Comparison of ENCODE assay signal across 8 cellular contexts in the genomic region with DNA sequence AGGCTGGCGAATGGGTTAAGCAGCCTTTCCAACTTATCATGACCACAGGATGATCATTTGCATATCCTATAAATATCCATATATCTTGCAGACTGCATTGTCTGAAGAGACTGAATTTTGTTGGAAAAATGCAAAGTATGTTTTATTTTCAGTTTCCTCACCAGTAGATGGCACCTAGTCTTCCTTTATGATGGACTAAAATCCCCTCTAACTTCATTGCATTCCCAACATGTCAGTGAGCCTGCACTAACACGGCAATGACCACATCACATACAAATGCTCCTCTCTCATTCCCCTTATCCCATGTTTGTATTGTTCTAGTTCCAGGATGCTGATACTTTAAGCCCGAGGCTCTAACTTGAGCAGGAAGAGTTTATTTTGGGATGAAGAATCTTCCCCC. TPM values are rescaled to one million over a fixed set of nuclear protein-coding genes. Genes with fewer than 3 reads are reported as not detected.
A peak's percentile ranks its signal among the peaks of the same experiment; 100 is the strongest.
DNase-seq lines count a peak whose midpoint lies in the region; ATAC-seq, FAIRE-seq and TF ChIP-seq lines count a peak whose summit lies in the region.
"Had no signal": no experiment of that assay in that cellular context is flagged by ENCODE, and none has a peak within 500 bp of the region (broad histone marks: within the 10 kb centered on the region; RNA-seq: fewer than 3 reads in every experiment).

No MANE protein-coding gene starts in this region.

- CTCF ChIA-PET in H1 (lab: Charles Lee; ENCODE audit: partially characterized antibody) = interaction anchor here (0.7 to 1.1 kb wide), 2 partner anchors 19 to 45 kb away, joined by 3 read pairs; no protein-coding TSS in a partner anchor

- H2AFZ ChIP-seq in H1 (ENCODE audit: low read length) (0 out of 2 replicates have a peak overlapping the region, but pooled peaks have one; percentile 49), neuronal stem cell (ENCODE audit: low read length) (peak overlapping the region; percentile 66)

- H3K4me3 ChIP-seq in H1 (ENCODE audit: extremely low read depth in 1 of 4, insufficient read depth in 2 of 4, low read depth in 3 of 4, low read length in 4 of 4) (no peak overlapping the region), neuronal stem cell (ENCODE audit: low read length in 2 of 2) (no peak overlapping the region)

- no peak for TF ChIP-seq EP300 in H1 (IDR thresholded peaks at IDR 0.05; ENCODE audit: borderline replicate concordance in 1 of 2, low read depth in 2 of 2, low read length in 2 of 2)

- peaks cover 2 to 12% (median 10%) of the 10 kb centered on the region in 4 experiments; a peak in 4 of 7 replicates for H3K4me1 ChIP-seq in H1 (replicated peaks in 1 of 4; ENCODE audit: control insufficient read depth in 3 of 4, insufficient read depth in 4 of 4, low read length in 3 of 4)
- H3K4me1 ChIP-seq in neuronal stem cell (ENCODE audit: control insufficient read depth in 2 of 2, insufficient read depth in 1 of 2, low read depth in 1 of 2, low read length in 2 of 2) = peaks cover 0 to 2% of the 10 kb centered on the region in 2 donors

- POLR2A ChIA-PET in H1 (lab: Charles Lee; ENCODE audit: partially characterized antibody) = no interaction called here

- no peaks in the 10 kb centered on the region for H3K79me1 ChIP-seq in H1 (ENCODE audit: low read depth, low read length)
- no peaks in the 10 kb centered on the region for H3K79me1 ChIP-seq in neuronal stem cell (ENCODE audit: low read depth, low read length)

- DNase-seq in GM12892 (ENCODE audit: insufficient read length) (no peak), NCI-H460 (ENCODE audit: extremely low read depth, low read depth) (peak; percentile 41), H1 (ENCODE audit: low read depth in 1 of 2, low spot score in 2 of 2) (no peak), neuronal stem cell (ENCODE audit: low spot score) (no peak), activated gamma-delta T cell (lab: John Stamatoyannopoulos, UW) (no peak), HK-2 (ENCODE audit: unreplicated experiment) (no peak)

- H3K4me2 ChIP-seq in H1 (ENCODE audit: insufficient read depth in 1 of 2, low read depth in 2 of 2, low read length in 2 of 2) (no peak overlapping the region), neuronal stem cell (ENCODE audit: insufficient read depth, low read length, poor library complexity, severe bottlenecking) (no peak overlapping the region)

- TF ChIP-seq POLR2A in GM12892 (IDR thresholded peaks at IDR 0.05; ENCODE audit: low read depth, low read length) = no peak
- TF ChIP-seq POLR2A in H1 (IDR thresholded peaks at IDR 0.05; ENCODE audit: control extremely low read depth in 1 of 2, low read depth in 2 of 2, low read length in 2 of 2) = no peak

- no peak overlapping the region for H4K91ac ChIP-seq in H1 (replicated peaks; ENCODE audit: insufficient read length, low read length)
- H4K91ac ChIP-seq in neuronal stem cell (ENCODE audit: low read depth, low read length, poor library complexity) = no peak overlapping the region

- H2BK20ac ChIP-seq in H1 (ENCODE audit: low read length) = no peak overlapping the region

- no peak overlapping the region for H3K56ac ChIP-seq in H1 (replicated peaks; ENCODE audit: insufficient read length, low read depth, low read length)

- peak; percentile 43 to 49 for TF ChIP-seq RAD21 in H1 (IDR thresholded peaks at IDR 0.05 in 1 of 2, conservative IDR thresholded peaks at IDR 0.05 in 1 of 2; ENCODE audit: low read depth in 2 of 2, low read length in 2 of 2)

- H3K23ac ChIP-seq in H1 (ENCODE audit: insufficient read length) = no peak overlapping the region
- H3K23ac ChIP-seq in neuronal stem cell (ENCODE audit: low read depth, low read length, poor library complexity) = no peak overlapping the region

- H2BK15ac ChIP-seq in H1 (ENCODE audit: low read length) = no peak overlapping the region
- no peak overlapping the region for H2BK15ac ChIP-seq in neuronal stem cell (ENCODE audit: low read length)

- H4K5ac ChIP-seq in H1 (ENCODE audit: insufficient read length, low read depth, low read length) = no peak overlapping the region

- no peaks in the 10 kb centered on the region for H4K20me1 ChIP-seq in H1 (replicated peaks in 1 of 2; ENCODE audit: control insufficient read depth in 1 of 2, insufficient read depth in 2 of 2, low read length in 2 of 2)

- no peaks in the 10 kb centered on the region for H3K79me2 ChIP-seq in H1 (ENCODE audit: control insufficient read depth in 1 of 2, insufficient read depth in 2 of 2, low read length in 2 of 2)

- WGBS in H1 (ENCODE audit: extremely low coverage in 1 of 2, insufficient coverage in 1 of 2, insufficient read length in 1 of 2, insufficient replicate concordance in 2 of 2, low coverage in 1 of 2, low lambda C conversion rate in 2 of 2, missing lambda C conversion rate in 1 of 2), 2 experiments = 81% methylated on average over 3 of the region's 3 CpGs; no CpG with 5 or more reads in 1 of the 2 experiments
- no CpG with 5 or more reads among the region's 3 CpGs for WGBS in neuronal stem cell (ENCODE audit: extremely low coverage in 2 of 2, insufficient read length in 2 of 2, insufficient replicate concordance in 1 of 2), 2 donors

- H3K9ac ChIP-seq in H1 (replicated peaks in 1 of 4; ENCODE audit: extremely low read depth in 1 of 4, low read depth in 3 of 4, low read length in 3 of 4) (no peak overlapping the region), neuronal stem cell (ENCODE audit: low read depth, low read length, poor library complexity) (no peak overlapping the region)

- FAIRE-seq in GM12892 (lab: Jason Lieb, UNC) (peak; percentile 14), H1 (lab: Jason Lieb, UNC) (peak; percentile 87)

- H3K27me3 ChIP-seq in H1 (replicated peaks in 1 of 4; ENCODE audit: control insufficient read depth in 3 of 4, extremely low read depth in 1 of 4, insufficient read depth in 3 of 4, low read length in 3 of 4) = no peaks in the 10 kb centered on the region
- H3K27me3 ChIP-seq in neuronal stem cell (ENCODE audit: control insufficient read depth in 3 of 3, insufficient read depth in 3 of 3, low read depth in 1 of 3, low read length in 3 of 3) = peaks cover 0 to 3% (median 0%) of the 10 kb centered on the region in 3 experiments

- H2AK5ac ChIP-seq in H1 (ENCODE audit: low read depth, low read length) = no peak overlapping the region
- no peak overlapping the region for H2AK5ac ChIP-seq in neuronal stem cell (ENCODE audit: low read depth, low read length)

- H3K36me3 ChIP-seq in H1 (ENCODE audit: control insufficient read depth in 2 of 4, insufficient read depth in 4 of 4, low read length in 3 of 4) (no peaks in the 10 kb centered on the region), neuronal stem cell (replicated peaks in 1 of 2; ENCODE audit: control insufficient read depth in 2 of 2, insufficient read depth in 2 of 2, low read length in 2 of 2) (no peaks in the 10 kb centered on the region)

- no peak overlapping the region for H4K8ac ChIP-seq in H1 (ENCODE audit: extremely low read depth, insufficient read depth, low read length)
- H4K8ac ChIP-seq in neuronal stem cell (ENCODE audit: low read depth, low read length) = no peak overlapping the region

- H2BK120ac ChIP-seq in H1 (replicated peaks; ENCODE audit: low read depth, low read length) = no peak overlapping the region
- H2BK120ac ChIP-seq in neuronal stem cell (ENCODE audit: low read depth, low read length) = no peak overlapping the region

- no peak for ATAC-seq in GM19397 (IDR thresholded peaks at IDR 0.05; ENCODE audit: unreplicated experiment)

- H3K18ac ChIP-seq in H1 (ENCODE audit: extremely low read depth, low read length) = no peak overlapping the region
- H3K18ac ChIP-seq in neuronal stem cell (ENCODE audit: low read length) = no peak overlapping the region

- H3K4ac ChIP-seq in H1 (replicated peaks; ENCODE audit: insufficient read length, low read depth, low read length) (no peak overlapping the region), neuronal stem cell (ENCODE audit: low read length) (no peak overlapping the region)

- H3K23me2 ChIP-seq in H1 (ENCODE audit: low read depth, low read length) = no peaks in the 10 kb centered on the region

- H3K14ac ChIP-seq in H1 (ENCODE audit: insufficient read length) = no peak overlapping the region
- H3K14ac ChIP-seq in neuronal stem cell (ENCODE audit: low read length) = no peak overlapping the region

- H2BK12ac ChIP-seq in H1 (ENCODE audit: low read depth, low read length) (no peak overlapping the region), neuronal stem cell (ENCODE audit: low read length) (no peak overlapping the region)

- TF ChIP-seq CTCF in H1 (IDR thresholded peaks at IDR 0.05; ENCODE audit: control extremely low read depth in 1 of 3, insufficient read depth in 1 of 3, low read depth in 1 of 3, low read length in 3 of 3) = peak in 1 of 3 experiments; percentile 21; a peak in 2 of 4 replicates

- H3K9me3 ChIP-seq in H1 (ENCODE audit: insufficient read depth in 2 of 2, low read depth in 1 of 2, low read length in 1 of 2) = no peaks in the 10 kb centered on the region
- no peaks in the 10 kb centered on the region for H3K9me3 ChIP-seq in neuronal stem cell (replicated peaks in 1 of 2; ENCODE audit: control insufficient read depth in 2 of 2, insufficient read depth in 1 of 2, low read depth in 1 of 2, low read length in 2 of 2)

- H2BK5ac ChIP-seq in H1 (ENCODE audit: low read depth, low read length) = no peak overlapping the region
- no peak overlapping the region for H2BK5ac ChIP-seq in neuronal stem cell (ENCODE audit: low read length)

- H3K27ac ChIP-seq in H1 (ENCODE audit: low read depth, low read length) (no peak overlapping the region), neuronal stem cell (replicated peaks; ENCODE audit: low read length) (no peak overlapping the region)

TF ChIP-seq in H1, 55 proteins besides CTCF, POLR2A, EP300 and RAD21 (continues in another document):
- TF ChIP-seq KDM1A (IDR thresholded peaks at IDR 0.05; ENCODE audit: borderline replicate concordance, low read length) (no peak), GTF2F1 (IDR thresholded peaks at IDR 0.05; ENCODE audit: borderline replicate concordance, low read depth, low read length) (no peak), CBX8 (IDR thresholded peaks at IDR 0.05; ENCODE audit: borderline replicate concordance, low read depth, low read length) (no peak), GABPA (IDR thresholded peaks at IDR 0.05; ENCODE audit: borderline replicate concordance, insufficient read depth, low read length) (no peak)

RNA-seq across cellular contexts. Expression of a gene that starts 24.7 kb away (rescaled TPM):
- not detected for polyA plus RNA-seq in GM12892 (2012; ENCODE audit: missing spikeins)
- total RNA-seq in NCI-H460 (2014; rRNA removed; shearing (Covaris generic)) = 0.15 and 0.17 TPM in 2 replicates
- not detected in 2 replicates for polyA plus RNA-seq in NCI-H460 (2014; cell fraction: nucleus; rRNA removed)
- not detected in 2 replicates for total RNA-seq in H1 (2021; fragmentation: NEBNext Ultra II Directional; extraction: Animal tissue kit (Norgen Biotek cat#: 25700))
- not detected in 2 replicates for polyA plus RNA-seq in H1 (2011; rRNA removed)
- polyA plus RNA-seq in H1 (2011; cell fraction: cytosol; rRNA removed) = not detected
- polyA plus RNA-seq in H1 (2011; cell fraction: nucleus; rRNA removed) = not detected
- not detected in 4 replicates for polyA plus RNA-seq in H1 (2012, experiment 1 of 2)
- not detected for polyA plus RNA-seq in H1 (2012, experiment 2 of 2)
- polyA plus RNA-seq in H1 (2013, experiment 1 of 2) = 0.04 TPM
- polyA plus RNA-seq in H1 (2013, experiment 2 of 2) = 0.02 TPM
- not detected in 2 replicates for polyA minus RNA-seq in H1 (2011; rRNA and poly(A)+ RNA removed)
- not detected for polyA minus RNA-seq in H1 (2011; cell fraction: cytosol; rRNA and poly(A)+ RNA removed)
- polyA minus RNA-seq in H1 (2011; cell fraction: nucleus; rRNA and poly(A)+ RNA removed) = not detected
- polyA plus RNA-seq in neuronal stem cell (2013, experiment 1 of 2) = not detected
- not detected for polyA plus RNA-seq in neuronal stem cell (2013, experiment 2 of 2)
- total RNA-seq: T-helper 1 cell treated with Interleukin-12 subunit alpha and Interleukin-12 subunit beta and Interleukin-4 antibody, amounts not matched to agents 30 ng/mL and 1 ng/mL, for 36 hours had no signal
